ENCODE assay signal across 11 cellular contexts in the genomic region with DNA sequence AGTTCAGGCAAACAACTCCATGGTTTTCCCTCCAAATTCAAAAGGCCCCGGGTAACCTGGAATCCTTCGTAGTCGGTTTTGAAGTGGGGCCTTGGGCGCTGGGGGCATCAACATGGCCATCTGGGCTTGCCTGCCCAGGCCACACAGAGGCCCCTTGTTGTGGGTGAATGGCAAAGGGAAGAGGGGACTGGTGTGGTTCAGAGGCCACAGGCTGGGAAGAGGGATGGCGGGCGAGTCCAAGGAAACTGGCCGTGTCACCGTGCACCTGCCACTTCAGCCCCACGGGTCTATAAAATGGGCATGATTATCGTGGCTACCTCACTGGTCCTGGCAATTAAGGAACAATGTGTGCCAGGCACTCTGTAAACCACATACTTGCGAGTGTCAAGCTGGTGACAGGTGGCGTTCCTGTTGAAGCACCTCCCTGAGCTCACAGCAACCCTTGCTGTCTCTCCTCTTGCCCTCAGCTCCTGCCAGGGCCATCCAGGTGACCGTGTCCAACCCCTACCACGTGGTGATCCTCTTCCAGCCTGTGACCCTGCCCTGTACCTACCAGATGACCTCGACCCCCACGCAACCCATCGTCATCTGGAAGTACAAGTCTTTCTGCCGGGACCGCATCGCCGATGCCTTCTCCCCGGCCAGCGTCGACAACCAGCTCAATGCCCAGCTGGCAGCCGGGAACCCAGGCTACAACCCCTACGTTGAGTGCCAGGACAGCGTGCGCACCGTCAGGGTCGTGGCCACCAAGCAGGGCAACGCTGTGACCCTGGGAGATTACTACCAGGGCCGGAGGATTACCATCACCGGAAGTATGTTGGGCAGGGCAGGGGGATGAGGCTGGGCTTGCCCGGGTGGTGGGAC. TPM values are rescaled to one million over a fixed set of nuclear protein-coding genes. Genes with fewer than 3 reads are reported as not detected.
DNase-seq lines count a peak whose midpoint lies in the region; ATAC-seq and TF ChIP-seq lines count a peak whose summit lies in the region.
"Had no signal": no experiment of that assay in that cellular context is flagged by ENCODE, and none has a peak within 500 bp of the region (broad histone marks: within the 10 kb centered on the region; RNA-seq: fewer than 3 reads in every experiment).

No MANE protein-coding gene starts in this region.

- H3K27ac Mint-ChIP-seq in CD4-positive, alpha-beta memory T cell, result peak overlapping the region; percentile 65 to 97 (median 91)
- H3K27ac Mint-ChIP-seq in naive thymus-derived CD8-positive, alpha-beta T cell, result peak overlapping the region; percentile 89 to 99 (median 98)

- peaks cover 16 to 33% of the 10 kb centered on the region in 2 donors for H3K36me3 Mint-ChIP-seq in CD4-positive, alpha-beta memory T cell
- peaks cover 0 to 53% (median 5%) of the 10 kb centered on the region in 3 donors for H3K36me3 Mint-ChIP-seq in naive thymus-derived CD8-positive, alpha-beta T cell

- POLR2A ChIA-PET in CD4-positive, alpha-beta memory T cell (lab: Charles Lee; ENCODE audit: partially characterized antibody), result interaction anchor here (0.6 to 2.3 kb wide), 12 partner anchors 9 to 212 kb away, joined by 3 to 23 read pairs (median 4); a partner anchor contains a TSS
- POLR2A ChIA-PET in naive thymus-derived CD8-positive, alpha-beta T cell (lab: Charles Lee), result interaction anchor here (0.7 to 9.5 kb wide), 9 partner anchors 8 to 203 kb away, joined by 3 to 91 read pairs (median 5); a partner anchor contains a TSS

- no peaks in the 10 kb centered on the region for H3K27me3 Mint-ChIP-seq in CD4-positive, alpha-beta memory T cell
- peaks cover 0 to 2% (median 0%) of the 10 kb centered on the region in 5 donors for H3K27me3 Mint-ChIP-seq in naive thymus-derived CD8-positive, alpha-beta T cell

- intact Hi-C loops in CD4-positive, alpha-beta memory T cell (cut with micrococcal nuclease), result loop anchor here (2.0 to 5.0 kb wide), 3 partner anchors 97 to 219 kb away; a partner anchor contains a TSS
- intact Hi-C loops in dorsolateral prefrontal cortex (cut with DNase I), result loop anchor here (5.0 kb wide), 2 partner anchors 78 to 93 kb away; no protein-coding TSS in a partner anchor

- H3K4me1 Mint-ChIP-seq in CD4-positive, alpha-beta memory T cell, result peaks cover 22 to 64% (median 35%) of the 10 kb centered on the region in 4 donors
- peaks cover 28 to 57% (median 47%) of the 10 kb centered on the region in 4 donors for H3K4me1 Mint-ChIP-seq in naive thymus-derived CD8-positive, alpha-beta T cell

- TF ChIP-seq CTCF in dorsolateral prefrontal cortex (IDR thresholded peaks at IDR 0.05 in 54 of 56, conservative IDR thresholded peaks at IDR 0.05 in 2 of 56; ENCODE audit: low read depth in 1 of 56, partially characterized antibody in 56 of 56), result no peak
- TF ChIP-seq CTCF in omental fat pad (IDR thresholded peaks at IDR 0.05), result no peak

- H3K36me3 ChIP-seq in CD4-positive, alpha-beta memory T cell (ENCODE audit: insufficient read depth, low read length), result peaks cover 17% of the 10 kb centered on the region

- no peak for DNase-seq in CD4-positive, alpha-beta memory T cell
- DNase-seq in NCI-H2029 (lab: John Stamatoyannopoulos, UW) (peak; percentile 77), dorsolateral prefrontal cortex (no peak), caudate nucleus (lab: John Stamatoyannopoulos, UW) (no peak), occipital lobe (lab: John Stamatoyannopoulos, UW) (no peak), omental fat pad (ENCODE audit: low spot score) (no peak)
- DNase-seq in naive thymus-derived CD8-positive, alpha-beta T cell, result peak in 1 of 10 donors; percentile 16
- DNase-seq: GF-D8 had no signal

- ATAC-seq in naive thymus-derived CD8-positive, alpha-beta T cell, result no peak
- ATAC-seq in HG03025 (IDR thresholded peaks at IDR 0.05; ENCODE audit: low FRiP score, unreplicated experiment), result no peak
- no peak for ATAC-seq in omental fat pad (ENCODE audit: low FRiP score)

- H3K4me3 ChIP-seq in CD4-positive, alpha-beta memory T cell (ENCODE audit: low read length in 2 of 2), result no peak overlapping the region
- H3K4me3 ChIP-seq in dorsolateral prefrontal cortex, result peak overlapping the region in 40 of 59 donors; percentile 8 to 64 (median 48)

- CTCF ChIA-PET in CD4-positive, alpha-beta memory T cell (lab: Charles Lee; ENCODE audit: partially characterized antibody), result no interaction called here

- peaks cover 24% of the 10 kb centered on the region for H3K4me1 ChIP-seq in CD4-positive, alpha-beta memory T cell (ENCODE audit: insufficient read depth, low read length)

- no peaks in the 10 kb centered on the region for H3K27me3 ChIP-seq in CD4-positive, alpha-beta memory T cell (ENCODE audit: insufficient read depth, low read length)
- peaks cover 0 to 60% (median 39%) of the 10 kb centered on the region in 45 donors for H3K27me3 ChIP-seq in dorsolateral prefrontal cortex

- H3K27ac ChIP-seq in CD4-positive, alpha-beta memory T cell (ENCODE audit: low read depth, low read length), result no peak overlapping the region
- H3K27ac ChIP-seq in dorsolateral prefrontal cortex, result peak overlapping the region in 4 of 59 donors; percentile 7 to 60 (median 22)
- H3K27ac ChIP-seq in caudate nucleus (ENCODE audit: low read depth, low read length), result no peak overlapping the region

- peaks cover 0 to 2% (median 0%) of the 10 kb centered on the region in 8 donors for H3K9me3 Mint-ChIP-seq in CD4-positive, alpha-beta memory T cell
- H3K9me3 Mint-ChIP-seq in naive thymus-derived CD8-positive, alpha-beta T cell, result no peaks in the 10 kb centered on the region

- H3K4me3 Mint-ChIP-seq in CD4-positive, alpha-beta memory T cell, result peak overlapping the region; percentile 91 to 94 (median 93)
- peak overlapping the region; percentile 93 to 98 (median 94) for H3K4me3 Mint-ChIP-seq in naive thymus-derived CD8-positive, alpha-beta T cell

- no peaks in the 10 kb centered on the region for H3K9me3 ChIP-seq in CD4-positive, alpha-beta memory T cell (ENCODE audit: control insufficient read depth in 1 of 2, low read length in 2 of 2)

RNA-seq across cellular contexts. Expression of a gene that starts 1.3 kb away (rescaled TPM):
- total RNA-seq in CD4-positive, alpha-beta memory T cell, result 10 to 100 TPM; 45.8 to 48.9 TPM
- polyA plus RNA-seq in CD4-positive, alpha-beta memory T cell, result 10 to 100 TPM; 76.1 to 91.6 TPM
- total RNA-seq in dorsolateral prefrontal cortex (10 to 100 TPM in 26 of 120 experiments, 1 to 10 TPM in 94; 3.1 to 18.0 (median 7.6) TPM), occipital lobe (3.1 TPM), omental fat pad (10 to 100 TPM; 10.4 to 30.9 (median 17.9) TPM)
- 10 to 100 TPM; 57.4 to 59.9 TPM for total RNA-seq in naive thymus-derived CD8-positive, alpha-beta T cell
- polyA plus RNA-seq in naive thymus-derived CD8-positive, alpha-beta T cell, result 100 to 1,000 TPM in 1 of 3 donors, 10 to 100 TPM in 2; 36.7 to 106 (median 65.7) TPM

RNA-seq across cellular contexts. Expression of a gene that starts 18.7 kb away (rescaled TPM):
- total RNA-seq in CD4-positive, alpha-beta memory T cell, result 100 to 1,000 TPM; 204 to 216 TPM
- polyA plus RNA-seq in CD4-positive, alpha-beta memory T cell, result 1 to 10 TPM; 2.2 to 9.4 TPM
- 100 to 1,000 TPM; 141 to 299 (median 188) TPM for total RNA-seq in dorsolateral prefrontal cortex
- 100 to 1,000 TPM; 226 to 232 TPM for total RNA-seq in naive thymus-derived CD8-positive, alpha-beta T cell
- 1 to 10 TPM; 4.5 to 6.9 (median 5.2) TPM for polyA plus RNA-seq in naive thymus-derived CD8-positive, alpha-beta T cell
- 36.0 TPM for total RNA-seq in occipital lobe
- total RNA-seq in omental fat pad, result 100 to 1,000 TPM in 2 of 4 donors, 10 to 100 TPM in 2; 67.0 to 106 (median 92.0) TPM

RNA-seq across cellular contexts. Expression of a gene that starts 21.5 kb away (rescaled TPM):
- not detected for total RNA-seq in CD4-positive, alpha-beta memory T cell
- polyA plus RNA-seq in CD4-positive, alpha-beta memory T cell, result not detected
- total RNA-seq in dorsolateral prefrontal cortex, result under 1 TPM in 3 of 120 experiments, not detected in 117; 0.53 to 0.62 (median 0.59) TPM
- not detected for total RNA-seq in naive thymus-derived CD8-positive, alpha-beta T cell
- polyA plus RNA-seq in naive thymus-derived CD8-positive, alpha-beta T cell, result not detected
- total RNA-seq in occipital lobe, result not detected
- not detected for total RNA-seq in omental fat pad
- total RNA-seq: aorta, mucosa of gallbladder had no signal
- polyA plus RNA-seq: aorta had no signal

RNA-seq across cellular contexts. Expression of a gene that starts 32.2 kb away (rescaled TPM):
- 1 to 10 TPM; 1.2 to 2.7 TPM for total RNA-seq in CD4-positive, alpha-beta memory T cell
- polyA plus RNA-seq in CD4-positive, alpha-beta memory T cell, result not detected
- total RNA-seq in dorsolateral prefrontal cortex, result 10 to 100 TPM in 42 of 120 experiments, 1 to 10 TPM in 68, under 1 TPM in 3, not detected in 7; 0.82 to 44.5 (median 6.7) TPM
- total RNA-seq in naive thymus-derived CD8-positive, alpha-beta T cell, result 1 to 10 TPM; 2.5 to 2.6 TPM
- under 1 TPM in 1 of 3 donors, not detected in 2; 0.06 TPM for polyA plus RNA-seq in naive thymus-derived CD8-positive, alpha-beta T cell
- total RNA-seq in occipital lobe, result not detected
- 1 to 10 TPM in 1 of 4 donors, not detected in 3; 1.3 TPM for total RNA-seq in omental fat pad
- polyA plus RNA-seq: aorta had no signal

RNA-seq across cellular contexts. Expression of a gene that starts 41.9 kb away (rescaled TPM):
- not detected for total RNA-seq in CD4-positive, alpha-beta memory T cell
- not detected for polyA plus RNA-seq in CD4-positive, alpha-beta memory T cell
- total RNA-seq in dorsolateral prefrontal cortex (1,000 to 10,000 TPM in 1 of 120 experiments, 100 to 1,000 TPM in 101, 10 to 100 TPM in 18; 27.9 to 1,472 (median 249) TPM), occipital lobe (0.47 TPM), omental fat pad (not detected)
- total RNA-seq in naive thymus-derived CD8-positive, alpha-beta T cell, result not detected
- polyA plus RNA-seq in naive thymus-derived CD8-positive, alpha-beta T cell, result under 1 TPM in 1 of 3 donors, not detected in 2; 0.08 TPM
- total RNA-seq: mucosa of gallbladder had no signal
- polyA plus RNA-seq: aorta had no signal

Comparison
In these comparisons a context has a peak if more than half of its experiments do, and no peak if none do; other contexts are left out.
1. H3K4me3 ChIP-seq: peak in dorsolateral prefrontal cortex (40 of 59); none in CD4-positive, alpha-beta memory T cell (0 of 2).